In genomic region chr2:54559593-54560145, GRCh38 we compare ENCODE assay signal across 8 cellular contexts.
DNase-seq lines count a peak whose midpoint lies in the region; ATAC-seq and TF ChIP-seq lines count a peak whose summit lies in the region.

No MANE protein-coding gene starts in this region.

- BruUV-seq in Caco-2 (replicated peaks; lab: Mats Ljungman, UMichigan): TSS peak; percentile 62

- no peak for TF ChIP-seq CTCF in Caco-2 (IDR thresholded peaks at IDR 0.05; ENCODE audit: insufficient read depth in 1 of 2, low read depth in 1 of 2, low read length in 1 of 2, severe bottlenecking in 1 of 2, unreplicated experiment in 1 of 2)
- no peak for TF ChIP-seq CTCF in WI38 (IDR thresholded peaks at IDR 0.05; ENCODE audit: low read depth, low read length)
- TF ChIP-seq CTCF in fibroblast of the aortic adventitia (IDR thresholded peaks at IDR 0.05; ENCODE audit: insufficient read depth, low read length): peak; percentile 6
- TF ChIP-seq CTCF in neural crest cell (conservative IDR thresholded peaks at IDR 0.05): no peak

- no peak for ATAC-seq in HG02610 (IDR thresholded peaks at IDR 0.05; ENCODE audit: unreplicated experiment)

- H3K27ac Mint-ChIP-seq in Caco-2 (ENCODE audit: unreplicated experiment) (peak overlapping the region; percentile 73), neural crest cell (ENCODE audit: unreplicated experiment) (peak overlapping the region; percentile 53)

- H3K4me3 Mint-ChIP-seq in Caco-2 (ENCODE audit: unreplicated experiment) (peak overlapping the region; percentile 87), neural crest cell (peak overlapping the region; percentile 94)

- H3K9me3 Mint-ChIP-seq in Caco-2 (ENCODE audit: unreplicated experiment) (no peaks in the 10 kb centered on the region), neural crest cell (no peaks in the 10 kb centered on the region)

- H3K9me3 ChIP-seq in Caco-2 (no peaks in the 10 kb centered on the region), HUES6 (ENCODE audit: control insufficient read depth, insufficient read depth, low read depth, low read length) (no peaks in the 10 kb centered on the region)

- POLR2A ChIA-PET in Caco-2 (lab: Charles Lee): interaction anchor here (0.6 to 3.3 kb wide), 6 partner anchors 10 to 48 kb away, joined by 3 to 20 read pairs (median 4); no protein-coding TSS in a partner anchor

- peak overlapping the region; percentile 84 for H3K4me3 ChIP-seq in Caco-2 (ENCODE audit: low read depth, low read length)
- H3K4me3 ChIP-seq in HUES6 (ENCODE audit: low read depth, low read length): peak overlapping the region; percentile 82
- peak overlapping the region; percentile 62 for H3K4me3 ChIP-seq in WI38 (ENCODE audit: low read depth, low read length)
- peak overlapping the region; percentile 66 for H3K4me3 ChIP-seq in fibroblast of the aortic adventitia (ENCODE audit: low read depth, low read length)

- no peaks in the 10 kb centered on the region for H3K27me3 ChIP-seq in Caco-2 (replicated peaks; ENCODE audit: control insufficient read depth, insufficient read depth, low read length)
- H3K27me3 ChIP-seq in HUES6 (ENCODE audit: control insufficient read depth, insufficient read depth, low read length): no peaks in the 10 kb centered on the region

- H3K36me3 ChIP-seq in Caco-2 (ENCODE audit: control insufficient read depth, insufficient read depth, low read length) (no peaks in the 10 kb centered on the region; the same call in 1 of the 2 replicates), HUES6 (ENCODE audit: control insufficient read depth, insufficient read depth, low read length) (no peaks in the 10 kb centered on the region)

- peaks cover 78% of the 10 kb centered on the region for H3K36me3 Mint-ChIP-seq in Caco-2 (ENCODE audit: insufficient read depth, unreplicated experiment)
- H3K36me3 Mint-ChIP-seq in neural crest cell (ENCODE audit: low read depth): no peaks in the 10 kb centered on the region

- H3K9ac ChIP-seq in HUES6 (ENCODE audit: low read length): peak overlapping the region; percentile 85

- DNase-seq in Caco-2 (no peak), fibroblast of the aortic adventitia (ENCODE audit: low read depth) (peak; percentile 81), neural crest cell (ENCODE audit: low read depth, low spot score) (peak; percentile 15), NCI-H2171 (lab: John Stamatoyannopoulos, UW) (no peak)
- DNase-seq in stimulated activated CD4-positive, alpha-beta T cell treated with anti-CD3 and anti-CD28 coated beads, Interleukin-2, amount 100 ng/mL, for 48 hours: no peak

- peaks cover 53% of the 10 kb centered on the region for H3K4me1 ChIP-seq in Caco-2
- peaks cover 38% of the 10 kb centered on the region for H3K4me1 ChIP-seq in HUES6 (ENCODE audit: control insufficient read depth, insufficient read depth, low read length)

- CTCF ChIA-PET in Caco-2 (lab: Charles Lee): interaction anchor here (0.6 to 2.1 kb wide), 6 partner anchors 13 to 106 kb away, joined by 3 to 6 read pairs (median 4); no protein-coding TSS in a partner anchor

- intact Hi-C loops in Caco-2 (cut with micrococcal nuclease; ENCODE audit: unreplicated experiment): no loop called here

- peak overlapping the region; percentile 83 for H3K27ac ChIP-seq in HUES6 (ENCODE audit: low read depth, low read length)

- H3K4me1 Mint-ChIP-seq in Caco-2 (ENCODE audit: low read depth, unreplicated experiment): peaks cover 58% of the 10 kb centered on the region
- H3K4me1 Mint-ChIP-seq in neural crest cell: peaks cover 68% of the 10 kb centered on the region

- H3K27me3 Mint-ChIP-seq in Caco-2 (ENCODE audit: insufficient read depth, unreplicated experiment) (no peaks in the 10 kb centered on the region), neural crest cell (ENCODE audit: low read depth) (no peaks in the 10 kb centered on the region)

Comparison
In these comparisons a context has a peak if more than half of its experiments do, and no peak if none do; other contexts are left out.
1. DNase-seq: peak in fibroblast of the aortic adventitia (single experiment) and neural crest cell (single experiment); none in Caco-2 (0 of 2), stimulated activated CD4-positive, alpha-beta T cell treated with anti-CD3 and anti-CD28 coated beads, Interleukin-2, amount 100 ng/mL, for 48 hours (0 of 2) and NCI-H2171 (single experiment).
2. Peak in every context shown above with its lines, with median percentiles within 50 percentile points of each other: H3K4me3 ChIP-seq.